ENCODE assay signal across 8 cellular contexts in genomic region chrX:151753313-151754041, GRCh38. TPM values are rescaled to one million over a fixed set of nuclear protein-coding genes. Genes with fewer than 3 reads are reported as not detected.
DNase-seq lines count a peak whose midpoint lies in the region; ATAC-seq and TF ChIP-seq lines count a peak whose summit lies in the region.

No MANE protein-coding gene starts in this region.

- no peaks in the 10 kb centered on the region for H3K27me3 ChIP-seq in lower lobe of right lung (ENCODE audit: low read depth)
- H3K27me3 ChIP-seq in vagina, result no peaks in the 10 kb centered on the region

- TF ChIP-seq CTCF in C4-2B (conservative IDR thresholded peaks at IDR 0.05) (peak; percentile 81), choroid plexus epithelial cell (conservative IDR thresholded peaks at IDR 0.05; ENCODE audit: low read depth, low read length) (peak; percentile 88), lower lobe of right lung (IDR thresholded peaks at IDR 0.05) (peak; percentile 74), vagina (IDR thresholded peaks at IDR 0.05) (peak in 2 of 3 experiments; percentile 74 to 80)

- H3K4me3 ChIP-seq in choroid plexus epithelial cell (ENCODE audit: low read depth, low read length) (no peak overlapping the region), lower lobe of right lung (no peak overlapping the region), vagina (no peak overlapping the region)

- ATAC-seq in GM18511 (IDR thresholded peaks at IDR 0.05; ENCODE audit: unreplicated experiment), result peak; percentile 87
- ATAC-seq in HG03108 (IDR thresholded peaks at IDR 0.05; ENCODE audit: unreplicated experiment), result peak; percentile 80
- peak; percentile 87 to 89 for ATAC-seq in lower lobe of right lung

- H3K36me3 ChIP-seq in lower lobe of right lung (no peaks in the 10 kb centered on the region), vagina (no peaks in the 10 kb centered on the region)

- intact Hi-C loops in lower lobe of right lung (cut with DNase I), result loop anchor here (10.0 kb wide), 1 partner anchor 881 kb away; the partner anchor contains the start of gene GABRQ
- intact Hi-C loops in vagina (cut with DNase I), result no loop called here

- no peak overlapping the region for H3K27ac ChIP-seq in C4-2B
- no peak overlapping the region for H3K27ac ChIP-seq in lower lobe of right lung
- no peak overlapping the region for H3K27ac ChIP-seq in vagina

- DNase-seq in NOMO-1 treated with dmso at 0.1 percent for 144 hours (lab: John Stamatoyannopoulos, UW; ENCODE audit: unreplicated experiment), result peak; percentile 18
- peak; percentile 74 for DNase-seq in choroid plexus epithelial cell (ENCODE audit: low read depth)
- DNase-seq in lower lobe of right lung, result peak; percentile 58
- DNase-seq in vagina (ENCODE audit: extremely low spot score in 2 of 2), result no peak
- DNase-seq in stimulated activated naive CD4-positive, alpha-beta T cell treated with Interleukin-2 at 50 U/mL for 16 hours (lab: John Stamatoyannopoulos, UW), result no peak

- TF ChIP-seq POLR2A in vagina (IDR thresholded peaks at IDR 0.05), result no peak

- H3K9me3 ChIP-seq in lower lobe of right lung (no peaks in the 10 kb centered on the region), vagina (no peaks in the 10 kb centered on the region)

- H3K4me1 ChIP-seq in lower lobe of right lung (no peaks in the 10 kb centered on the region), vagina (peaks cover 9% of the 10 kb centered on the region)

RNA-seq across cellular contexts. Expression of gene CNGA2, which starts 18.9 kb away (rescaled TPM):
- not detected for total RNA-seq in lower lobe of right lung
- total RNA-seq in vagina, result not detected

RNA-seq across cellular contexts. Expression of gene FATE1, which starts 37.6 kb away (rescaled TPM):
- total RNA-seq in lower lobe of right lung (not detected), vagina (not detected)

RNA-seq across cellular contexts. Expression of gene PRRG3, which starts 58.2 kb away (rescaled TPM):
- total RNA-seq in lower lobe of right lung, result 1.1 TPM
- 0.98 TPM for total RNA-seq in vagina

Comparison
In these comparisons a context has a peak if more than half of its experiments do, and no peak if none do; other contexts are left out.
1. DNase-seq: peak in NOMO-1 treated with dmso at 0.1 percent for 144 hours (single experiment), choroid plexus epithelial cell (single experiment) and lower lobe of right lung (single experiment); none in vagina (0 of 2) and stimulated activated naive CD4-positive, alpha-beta T cell treated with Interleukin-2 at 50 U/mL for 16 hours (single experiment).
2. Peak in every context shown above with its lines, with median percentiles within 50 percentile points of each other: CTCF ChIP-seq and ATAC-seq.